ENCODE assay signal across 9 cellular contexts in the genomic region with DNA sequence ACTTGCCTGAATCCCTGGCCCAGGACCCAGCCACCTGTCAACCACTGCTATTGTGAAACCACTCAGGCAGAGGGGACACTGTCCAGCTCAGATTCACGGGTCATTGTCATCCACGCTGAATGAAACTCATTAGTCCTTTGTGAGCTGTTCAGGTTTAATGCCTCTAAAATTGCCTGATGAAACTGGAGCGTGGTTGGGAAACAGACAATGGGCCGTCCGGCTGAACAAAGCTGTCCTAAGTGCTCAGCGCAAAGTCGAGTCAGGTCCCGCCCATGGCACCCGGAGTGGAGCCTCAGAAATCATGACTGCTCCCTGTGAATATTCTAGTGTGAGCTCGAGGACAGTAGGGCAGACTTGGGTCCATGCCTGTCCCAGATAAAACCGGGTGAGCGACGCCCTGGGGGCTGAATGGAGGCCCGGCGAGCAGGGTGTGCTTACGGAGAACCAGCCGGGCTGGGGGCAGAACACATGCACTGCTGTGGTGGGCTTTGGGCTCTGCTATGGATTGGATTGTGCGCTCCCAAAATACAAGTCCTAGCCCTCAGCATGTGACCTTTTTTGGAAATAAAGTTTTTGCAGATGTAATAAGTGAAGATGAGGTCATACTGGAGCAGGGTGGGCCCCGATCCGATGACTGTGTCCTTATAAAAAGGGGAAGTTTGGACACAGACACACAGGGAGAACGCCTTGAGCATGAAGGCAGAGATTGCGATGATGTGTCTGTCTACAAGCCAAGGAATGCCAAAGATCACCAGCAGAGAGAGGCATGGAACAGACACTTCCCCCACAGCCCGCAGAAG. TPM values are rescaled to one million over a fixed set of nuclear protein-coding genes. Genes with fewer than 3 reads are reported as not detected.
DNase-seq lines count a peak whose midpoint lies in the region; ATAC-seq and TF ChIP-seq lines count a peak whose summit lies in the region.
"Had no signal": no experiment of that assay in that cellular context is flagged by ENCODE, and none has a peak within 500 bp of the region (broad histone marks: within the 10 kb centered on the region; RNA-seq: fewer than 3 reads in every experiment).

No MANE protein-coding gene starts in this region.

- no peak overlapping the region for H3K4me3 ChIP-seq in mucosa of descending colon

- no peak for TF ChIP-seq CTCF in mucosa of descending colon (IDR thresholded peaks at IDR 0.05)
- TF ChIP-seq CTCF in GM10248 (IDR thresholded peaks at IDR 0.05; ENCODE audit: control extremely low read depth, extremely low read depth, low read depth, missing control alignments) = no peak

- H3K36me3 ChIP-seq in mucosa of descending colon (ENCODE audit: low read depth) = no peaks in the 10 kb centered on the region

- DNase-seq in CD1c-positive myeloid dendritic cell (ENCODE audit: extremely low spot score) (peak; percentile 88), M059J (ENCODE audit: low read depth) (peak; percentile 89), amniotic stem cell (lab: John Stamatoyannopoulos, UW) (peak; percentile 46), mucosa of descending colon (no peak), GM10248 (ENCODE audit: extremely low spot score) (no peak), HuH-7.5 (ENCODE audit: low spot score) (no peak), NCI-H187 (lab: John Stamatoyannopoulos, UW) (no peak)
- DNase-seq in activated CD4-positive, CD25-positive, alpha-beta regulatory T cell treated with anti-CD3 and anti-CD28 coated beads, Interleukin-2, amount 50 U/mL, for 72 hours = no peak
- DNase-seq: GF-D8 had no signal

- no peaks in the 10 kb centered on the region for H3K9me3 ChIP-seq in mucosa of descending colon

- CTCF ChIA-PET in GM10248 (lab: Yijun Ruan, JAX) = interaction anchor here (1.1 to 3.0 kb wide), 3 partner anchors 8 to 66 kb away, joined by 3 to 10 read pairs (median 7); no protein-coding TSS in a partner anchor

- POLR2A ChIA-PET in GM10248 (lab: Yijun Ruan, JAX) = no interaction called here

- intact Hi-C loops in mucosa of descending colon (cut with DNase I, micrococcal nuclease) = no loop called here

- no peaks in the 10 kb centered on the region for H3K4me1 ChIP-seq in mucosa of descending colon (ENCODE audit: low read depth)

- peak; percentile 51 for ATAC-seq in mucosa of descending colon

RNA-seq across cellular contexts. Expression of a gene that starts 12.9 kb away (rescaled TPM):
- 7.2 and 15.8 TPM in 2 replicates for total RNA-seq in M059J (2014; rRNA removed; shearing (Covaris generic))
- 100 to 1,000 TPM in 1 of 3 donors, 10 to 100 TPM in 2; 73.3 to 127 (median 79.8) TPM for total RNA-seq in mucosa of descending colon

Comparison
In these comparisons a context has a peak if more than half of its experiments do, and no peak if none do; other contexts are left out.
1. DNase-seq: peak in CD1c-positive myeloid dendritic cell (single experiment), M059J (single experiment) and amniotic stem cell (single experiment); none in mucosa of descending colon (0 of 3), GM10248 (single experiment), activated CD4-positive, CD25-positive, alpha-beta regulatory T cell treated with anti-CD3 and anti-CD28 coated beads, Interleukin-2, amount 50 U/mL, for 72 hours (single experiment), HuH-7.5 (single experiment) and NCI-H187 (0 of 2).